ENCODE assay signal across 12 cellular contexts in genomic region chr14:33165144-33165925, GRCh38.
DNase-seq lines count a peak whose midpoint lies in the region; ATAC-seq and TF ChIP-seq lines count a peak whose summit lies in the region.
"Had no signal": no experiment of that assay in that cellular context is flagged by ENCODE, and none has a peak within 500 bp of the region (broad histone marks: within the 10 kb centered on the region; RNA-seq: fewer than 3 reads in every experiment).

No MANE protein-coding gene starts in this region.

- H2AFZ ChIP-seq in PC-3 (ENCODE audit: low read length) = no peak overlapping the region

- peaks cover 3% of the 10 kb centered on the region; the same call in 1 of the 2 replicates for H3K27me3 ChIP-seq in PC-3 (ENCODE audit: low read length)
- H3K27me3 ChIP-seq: vagina had no signal

- no peaks in the 10 kb centered on the region; the same call in 1 of the 2 replicates for H3K9me3 Mint-ChIP-seq in HFFc6

- DNase-seq in HFFc6 (peak; percentile 20), PC-3 (peak; percentile 57), fibroblast of pulmonary artery (ENCODE audit: low read depth) (peak; percentile 4), sciatic nerve (ENCODE audit: low spot score) (no peak), NCI-H2029 (lab: John Stamatoyannopoulos, UW) (no peak), omental fat pad (ENCODE audit: low spot score) (no peak), NCI-H1930 (lab: John Stamatoyannopoulos, UW) (no peak)
- DNase-seq: cortex of kidney, DMS 273 treated with DMSO at 0.1 percent for 48 hours, NCI-H1436 had no signal

- no peaks in the 10 kb centered on the region; the same call in 1 of the 2 replicates for H3K36me3 Mint-ChIP-seq in HFFc6 (ENCODE audit: low read depth)

- no peaks in the 10 kb centered on the region for H3K79me2 ChIP-seq in PC-3 (ENCODE audit: low read length)

- no peaks in the 10 kb centered on the region for H3K9me2 ChIP-seq in PC-3 (replicated peaks; ENCODE audit: low read length)

- CTCF ChIA-PET in PC-3 (lab: Charles Lee) = no interaction called here

- H3K4me3 Mint-ChIP-seq in HFFc6 = no peak overlapping the region

- no peaks in the 10 kb centered on the region for H4K20me1 ChIP-seq in PC-3 (ENCODE audit: low read length)

- no peaks in the 10 kb centered on the region for H3K36me3 ChIP-seq in PC-3 (ENCODE audit: low read depth, low read length)
- H3K36me3 ChIP-seq: vagina had no signal

- no peak overlapping the region for H3K27ac ChIP-seq in PC-3 (ENCODE audit: low read length)
- H3K27ac ChIP-seq: vagina had no signal

- H3K9me3 ChIP-seq in PC-3 (ENCODE audit: low read length) = no peaks in the 10 kb centered on the region
- H3K9me3 ChIP-seq: vagina had no signal

- no peak overlapping the region for H3K4me2 ChIP-seq in PC-3 (ENCODE audit: low read length)

- H3K9ac ChIP-seq in PC-3 (ENCODE audit: low read length) = no peak overlapping the region

- H3F3A ChIP-seq in PC-3 (ENCODE audit: low read length, unreplicated experiment) = no peaks in the 10 kb centered on the region

- peaks cover 13% of the 10 kb centered on the region for H3K4me1 ChIP-seq in PC-3 (ENCODE audit: insufficient read depth, low read length)
- H3K4me1 ChIP-seq: vagina had no signal

- no peak overlapping the region for H3K27ac Mint-ChIP-seq in HFFc6
- H3K27ac Mint-ChIP-seq: activated T-helper 2 cell treated with anti-CD3 and anti-CD28 coated beads, Interferon-gamma antibody, Interleukin-2, Interleukin-4, amounts not matched to agents 10 μg/mL and 5 μg/mL and 100 μg/mL, durations not matched to agents 14 hours and 24 hours and 36 hours had no signal

- BruUV-seq in PC-3 (replicated peaks; lab: Mats Ljungman, UMichigan) = no TSS peak

- peaks cover 4% of the 10 kb centered on the region; the same call in 1 of the 2 replicates for H3K27me3 Mint-ChIP-seq in HFFc6 (ENCODE audit: insufficient read depth)

- intact Hi-C loops in PC-3 (cut with micrococcal nuclease) = loop anchor here (5.0 kb wide), 1 partner anchor 223 kb away; no protein-coding TSS in a partner anchor
- intact Hi-C loops in sciatic nerve (cut with DNase I) = no loop called here

- POLR2A ChIA-PET in PC-3 (lab: Charles Lee; ENCODE audit: unreplicated experiment) = interaction anchor here (0.6 to 0.7 kb wide), 2 partner anchors 9 to 1635 kb away, joined by 3 read pairs; no protein-coding TSS in a partner anchor

- H3K4me1 Mint-ChIP-seq in HFFc6 (ENCODE audit: low read depth) = no peaks in the 10 kb centered on the region

- ATAC-seq in PC-3 (peak; percentile 70), sciatic nerve (peak; percentile 69), omental fat pad (ENCODE audit: low FRiP score) (no peak)

- H3K4me3 ChIP-seq in PC-3 (ENCODE audit: low read length) (no peak overlapping the region), fibroblast of pulmonary artery (replicated peaks; ENCODE audit: low read depth, low read length) (no peak overlapping the region)
- H3K4me3 ChIP-seq: vagina had no signal

- TF ChIP-seq CTCF in HFFc6 (IDR thresholded peaks at IDR 0.05) (no peak), PC-3 (conservative IDR thresholded peaks at IDR 0.05; ENCODE audit: low read depth, low read length) (no peak), fibroblast of pulmonary artery (IDR thresholded peaks at IDR 0.05; ENCODE audit: low read length, missing control alignments) (no peak), omental fat pad (IDR thresholded peaks at IDR 0.05) (no peak)

Comparison
In these comparisons a context has a peak if more than half of its experiments do, and no peak if none do; other contexts are left out.
1. DNase-seq: peak in HFFc6 (single experiment), PC-3 (single experiment) and fibroblast of pulmonary artery (single experiment); none in sciatic nerve (single experiment), NCI-H2029 (single experiment), omental fat pad (single experiment) and NCI-H1930 (0 of 2).